In genomic region chr2:129923265-129924141, GRCh38 we compare ENCODE assay signal across 9 cellular contexts. TPM values are rescaled to one million over a fixed set of nuclear protein-coding genes. Genes with fewer than 3 reads are reported as not detected.
DNase-seq lines count a peak whose midpoint lies in the region; TF ChIP-seq lines count a peak whose summit lies in the region.
"Had no signal": no experiment of that assay in that cellular context is flagged by ENCODE, and none has a peak within 500 bp of the region (broad histone marks: within the 10 kb centered on the region; RNA-seq: fewer than 3 reads in every experiment).

No MANE protein-coding gene starts in this region.

- peak; percentile 18 for DNase-seq in activated T-cell treated with anti-CD3 and anti-CD28 coated beads for 48 hours (ENCODE audit: low read depth)
- no peak for DNase-seq in activated T-cell treated with anti-CD3 and anti-CD28 coated beads for 4 hours
- peak; percentile 19 for DNase-seq in NCI-H1092 (lab: John Stamatoyannopoulos, UW)
- DNase-seq in SW 1271 (lab: John Stamatoyannopoulos, UW): peak; percentile 5 to 48
- peak; percentile 14 to 51 for DNase-seq in fibroblast of lung (ENCODE audit: low read depth in 2 of 2)
- DNase-seq in coronary artery (ENCODE audit: low spot score): no peak
- no peak for DNase-seq in activated CD4-positive, CD25-positive, alpha-beta regulatory T cell treated with anti-CD3 and anti-CD28 coated beads, Interleukin-2, amount 50 U/mL, for 72 hours

- H3F3A ChIP-seq in neural cell (ENCODE audit: insufficient read depth, low read length, poor library complexity, severe bottlenecking): no peaks in the 10 kb centered on the region

- TF ChIP-seq EP300 in neural cell (conservative IDR thresholded peaks at IDR 0.05; ENCODE audit: poor library complexity, severe bottlenecking): no peak

- H3K9ac ChIP-seq in fibroblast of lung (ENCODE audit: insufficient read depth, low read length) (no peak overlapping the region), neural cell (ENCODE audit: low read length) (peak overlapping the region; percentile 44)

- H3K9me2 ChIP-seq in neural cell (ENCODE audit: insufficient read depth, low read length): no peaks in the 10 kb centered on the region

- no peaks in the 10 kb centered on the region for H3K27me3 ChIP-seq in fibroblast of lung (ENCODE audit: control insufficient read depth, insufficient read depth, low read length)
- H3K27me3 ChIP-seq in neural cell (ENCODE audit: insufficient read depth, low read depth, low read length): no peaks in the 10 kb centered on the region
- H3K27me3 ChIP-seq: vagina had no signal

- H3K4me3 ChIP-seq in fibroblast of lung (replicated peaks in 1 of 4; ENCODE audit: control extremely low read depth in 1 of 4, insufficient read depth in 1 of 4, low read depth in 3 of 4, low read length in 4 of 4) (no peak overlapping the region), neural cell (ENCODE audit: low read length) (peak overlapping the region; percentile 65), coronary artery (no peak overlapping the region)
- H3K4me3 ChIP-seq: vagina had no signal

- H4K20me1 ChIP-seq in fibroblast of lung (ENCODE audit: control insufficient read depth, extremely low read depth, insufficient read depth, low read length) (no peaks in the 10 kb centered on the region), neural cell (ENCODE audit: insufficient read depth) (no peaks in the 10 kb centered on the region)

- no peak overlapping the region for H3K4me2 ChIP-seq in fibroblast of lung (ENCODE audit: extremely low read depth, insufficient read depth, low read length)
- no peak overlapping the region for H3K4me2 ChIP-seq in neural cell (ENCODE audit: low read length)

- H3K4me1 ChIP-seq in fibroblast of lung (ENCODE audit: control insufficient read depth, extremely low read depth, insufficient read depth, low read length): no peaks in the 10 kb centered on the region

- H2AFZ ChIP-seq in fibroblast of lung (ENCODE audit: low read length) (no peak overlapping the region), neural cell (ENCODE audit: low read depth, low read length) (no peak overlapping the region)

- TF ChIP-seq RAD21 in neural cell (conservative IDR thresholded peaks at IDR 0.05): peak; percentile 51

- no peaks in the 10 kb centered on the region for H3K79me2 ChIP-seq in fibroblast of lung (ENCODE audit: control insufficient read depth, insufficient read depth, low read length)
- H3K79me2 ChIP-seq in neural cell (replicated peaks; ENCODE audit: insufficient read depth, low read length): no peaks in the 10 kb centered on the region

- no peaks in the 10 kb centered on the region for H3K36me3 ChIP-seq in fibroblast of lung (ENCODE audit: control insufficient read depth, insufficient read depth, low read length)
- no peaks in the 10 kb centered on the region for H3K36me3 ChIP-seq in neural cell (ENCODE audit: insufficient read depth, low read length)
- H3K36me3 ChIP-seq: vagina had no signal

- H3K27ac ChIP-seq in fibroblast of lung (ENCODE audit: insufficient read depth, low read length): no peak overlapping the region
- H3K27ac ChIP-seq in neural cell (ENCODE audit: low read length): no peak overlapping the region
- no peak overlapping the region for H3K27ac ChIP-seq in coronary artery
- H3K27ac ChIP-seq: vagina had no signal

- peak; percentile 47 to 61 for TF ChIP-seq CTCF in fibroblast of lung (conservative IDR thresholded peaks at IDR 0.05 in 1 of 2, IDR thresholded peaks at IDR 0.05 in 1 of 2; ENCODE audit: low read depth in 1 of 2, low read length in 2 of 2)
- peak; percentile 51 for TF ChIP-seq CTCF in neural cell (IDR thresholded peaks at IDR 0.05; ENCODE audit: poor library complexity, severe bottlenecking)
- no peak for TF ChIP-seq CTCF in coronary artery (IDR thresholded peaks at IDR 0.05)

- H3K9me3 ChIP-seq in fibroblast of lung (ENCODE audit: control insufficient read depth, insufficient read depth, low read depth, low read length) (no peaks in the 10 kb centered on the region), neural cell (ENCODE audit: low read length) (no peaks in the 10 kb centered on the region)

TF ChIP-seq in neural cell, 6 proteins besides CTCF, POLR2A, EP300 and RAD21:
- TF ChIP-seq TAF1 (IDR thresholded peaks at IDR 0.05; ENCODE audit: low read depth) (no peak), SMC3 (conservative IDR thresholded peaks at IDR 0.05; ENCODE audit: poor library complexity) (peak; percentile 52)

RNA-seq across cellular contexts. Expression of gene RAB6C, which starts 56.0 kb away (rescaled TPM):
- total RNA-seq in fibroblast of lung: not detected in 2 replicates
- polyA plus RNA-seq in fibroblast of lung (0.05 and 0.10 TPM in 2 replicates), neural cell (0.18 and 0.52 TPM in 2 replicates)
- not detected in 2 replicates for polyA plus RNA-seq in fibroblast of lung (2012)
- polyA minus RNA-seq in fibroblast of lung (ENCODE audit: low replicate concordance) (not detected in 2 replicates), neural cell (1.2 and 2.7 TPM in 2 replicates)
- total RNA-seq: vagina had no signal

Comparison
In these comparisons a context has a peak if more than half of its experiments do, and no peak if none do; other contexts are left out.
1. DNase-seq: peak in activated T-cell treated with anti-CD3 and anti-CD28 coated beads for 48 hours (single experiment), NCI-H1092 (single experiment), SW 1271 (2 of 2) and fibroblast of lung (2 of 2); none in activated T-cell treated with anti-CD3 and anti-CD28 coated beads for 4 hours (single experiment), coronary artery (single experiment) and activated CD4-positive, CD25-positive, alpha-beta regulatory T cell treated with anti-CD3 and anti-CD28 coated beads, Interleukin-2, amount 50 U/mL, for 72 hours (single experiment).